8 cellular contexts compared by ENCODE assay signal in genomic region chr3:177928156-177928555, GRCh38.
DNase-seq lines count a peak whose midpoint lies in the region; ATAC-seq and TF ChIP-seq lines count a peak whose summit lies in the region.

No MANE protein-coding gene starts in this region.

- H3K27ac ChIP-seq in suprapubic skin: peak overlapping the region; percentile 56

- no peak for TF ChIP-seq CTCF in suprapubic skin (IDR thresholded peaks at IDR 0.05)

- no peak for DNase-seq in activated T-cell treated with anti-CD3 and anti-CD28 coated beads, Interleukin-2, amount 50 U/mL, for 72 hours
- DNase-seq in activated T-cell treated with anti-CD3 and anti-CD28 coated beads for 4 hours (no peak), amniotic epithelial cell (ENCODE audit: low read depth) (peak; percentile 44), suprapubic skin (ENCODE audit: low spot score in 2 of 2) (no peak), Kasumi-1 (lab: John Stamatoyannopoulos, UW) (no peak), immature natural killer cell (no peak)

- peaks cover 25% of the 10 kb centered on the region for H3K4me1 Mint-ChIP-seq in activated T-cell treated with anti-CD3 and anti-CD28 coated beads, Interleukin-2, amount 50 U/mL, for 72 hours (ENCODE audit: low read depth)
- H3K4me1 Mint-ChIP-seq in immature natural killer cell: no peaks in the 10 kb centered on the region

- H3K27me3 ChIP-seq in suprapubic skin: no peaks in the 10 kb centered on the region

- H3K27ac Mint-ChIP-seq in activated T-cell treated with anti-CD3 and anti-CD28 coated beads, Interleukin-2, amount 50 U/mL, for 72 hours: peak overlapping the region; percentile 34
- H3K27ac Mint-ChIP-seq in immature natural killer cell: no peak overlapping the region

- peaks cover 0 to 2% of the 10 kb centered on the region in 2 donors for H3K9me3 Mint-ChIP-seq in activated T-cell treated with anti-CD3 and anti-CD28 coated beads, Interleukin-2, amount 50 U/mL, for 72 hours
- H3K9me3 Mint-ChIP-seq in immature natural killer cell: peaks cover 0 to 1% (median 0%) of the 10 kb centered on the region in 6 donors

- H3K4me1 ChIP-seq in suprapubic skin: peaks cover 27% of the 10 kb centered on the region

- H3K4me3 ChIP-seq in suprapubic skin: no peak overlapping the region

- TF ChIP-seq POLR2A in suprapubic skin (IDR thresholded peaks at IDR 0.05): no peak

- H3K27me3 Mint-ChIP-seq in activated T-cell treated with anti-CD3 and anti-CD28 coated beads, Interleukin-2, amount 50 U/mL, for 72 hours (ENCODE audit: low read depth): no peaks in the 10 kb centered on the region
- H3K27me3 Mint-ChIP-seq in immature natural killer cell (ENCODE audit: low read depth in 3 of 3): peaks cover 1 to 3% (median 3%) of the 10 kb centered on the region in 3 donors

- no peaks in the 10 kb centered on the region for H3K9me3 ChIP-seq in suprapubic skin

- ATAC-seq in activated T-cell treated with anti-CD3 and anti-CD28 coated beads, Interleukin-2, amount 50 U/mL, for 72 hours (replicated peaks in 1 of 2): peak; percentile 58 to 62
- ATAC-seq in HG03045 (IDR thresholded peaks at IDR 0.05; ENCODE audit: unreplicated experiment) (peak; percentile 67), HG02938 (IDR thresholded peaks at IDR 0.05; ENCODE audit: unreplicated experiment) (no peak)

- 40% methylated on average over 4 of the region's 4 CpGs for WGBS in suprapubic skin

- TF ChIP-seq EP300 in suprapubic skin (IDR thresholded peaks at IDR 0.05): no peak

- H3K36me3 ChIP-seq in suprapubic skin: no peaks in the 10 kb centered on the region

- H3K36me3 Mint-ChIP-seq in activated T-cell treated with anti-CD3 and anti-CD28 coated beads, Interleukin-2, amount 50 U/mL, for 72 hours (ENCODE audit: insufficient read depth in 2 of 2): no peaks in the 10 kb centered on the region
- peaks cover 0 to 7% (median 3%) of the 10 kb centered on the region in 3 donors for H3K36me3 Mint-ChIP-seq in immature natural killer cell

- peak overlapping the region in 1 of 2 donors; percentile 54 for H3K4me3 Mint-ChIP-seq in activated T-cell treated with anti-CD3 and anti-CD28 coated beads, Interleukin-2, amount 50 U/mL, for 72 hours
- no peak overlapping the region for H3K4me3 Mint-ChIP-seq in immature natural killer cell
